ENCODE assay signal across 10 cellular contexts in the genomic region with DNA sequence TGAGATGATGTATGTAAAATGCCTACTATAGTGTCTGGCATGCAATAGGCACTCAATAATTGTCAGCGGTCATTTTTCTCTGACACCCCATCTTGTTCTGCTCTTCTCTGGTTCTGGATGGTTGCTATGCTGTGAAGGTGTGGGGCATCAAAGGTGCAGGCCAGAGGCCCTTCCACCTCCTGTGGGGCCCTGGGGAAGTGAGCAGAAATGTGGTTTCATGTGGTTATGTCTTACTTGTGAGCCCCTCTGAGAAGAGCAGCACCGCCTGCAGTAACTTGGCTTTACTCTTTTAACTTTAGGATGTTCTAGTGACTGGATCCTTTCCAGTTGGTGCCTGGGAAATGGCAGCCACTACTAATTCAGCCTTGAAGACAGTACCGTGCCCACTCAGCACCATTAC. TPM values are rescaled to one million over a fixed set of nuclear protein-coding genes. Genes with fewer than 3 reads are reported as not detected.
DNase-seq lines count a peak whose midpoint lies in the region; ATAC-seq, FAIRE-seq and TF ChIP-seq lines count a peak whose summit lies in the region.
"Not testable (repeated sequence)": the region's sequence is repeated elsewhere in the genome, so short reads cannot be mapped to it uniquely, and the experiment has no call there.
"Had no signal": no experiment of that assay in that cellular context is flagged by ENCODE, and none has a peak within 500 bp of the region (broad histone marks: within the 10 kb centered on the region; RNA-seq: fewer than 3 reads in every experiment).

No MANE protein-coding gene starts in this region.

- not testable (repeated sequence) for H3K4me3 Mint-ChIP-seq in chondrocyte (ENCODE audit: unreplicated experiment); memory B cell

- TF ChIP-seq EP300 in A549 (IDR thresholded peaks at IDR 0.05): not testable (repeated sequence)

- not testable (repeated sequence) for H3K36me3 ChIP-seq in RWPE2 (ENCODE audit: low read depth); spleen

- H3K4me1 Mint-ChIP-seq in chondrocyte (ENCODE audit: low read depth): peaks cover 16% of the 10 kb centered on the region
- not testable (repeated sequence) for H3K4me1 Mint-ChIP-seq in memory B cell

- not testable (repeated sequence) for H3K36me3 Mint-ChIP-seq in chondrocyte (ENCODE audit: low read depth); memory B cell

- H3K4me3 ChIP-seq in A549; RWPE2 (ENCODE audit: severe bottlenecking); spleen: not testable (repeated sequence)

- not testable (repeated sequence) for H3K4me1 ChIP-seq in A549; RWPE2 (ENCODE audit: insufficient read depth, poor library complexity, severe bottlenecking)
- peaks cover 0 to 27% (median 6%) of the 10 kb centered on the region in 6 donors for H3K4me1 ChIP-seq in spleen

- not testable (repeated sequence) for H3K9me3 Mint-ChIP-seq in chondrocyte (ENCODE audit: low read depth); memory B cell

- CTCF ChIA-PET in A549 (lab: Yijun Ruan, JAX): not testable (repeated sequence)

- H3K27me3 Mint-ChIP-seq in chondrocyte (ENCODE audit: low read depth); memory B cell: not testable (repeated sequence)

- 56% methylated on average over 3 of the region's 3 CpGs for WGBS in A549 (ENCODE audit: missing lambda C conversion rate)
- 56 to 67% (median 58%) methylated on average over 3 of the region's 3 CpGs for WGBS in spleen, 5 donors

- not testable (repeated sequence) for ATAC-seq in A549; RWPE2 (ENCODE audit: low read depth)
- ATAC-seq in memory B cell (ENCODE audit: low read depth): peak; percentile 37

- H3K4me2 ChIP-seq in A549: not testable (repeated sequence)

- not testable (repeated sequence) for DNase-seq in A549 (ENCODE audit: low read depth in 1 of 2, low spot score in 1 of 2); GM18507 (ENCODE audit: extremely low spot score, insufficient read length, low read depth); memory B cell (ENCODE audit: low spot score in 2 of 2)
- DNase-seq in RWPE2 (ENCODE audit: low spot score) (peak; percentile 7), chondrocyte (ENCODE audit: low spot score) (peak; percentile 20), spleen (peak; percentile 25)

- not testable (repeated sequence) for H3K27ac Mint-ChIP-seq in chondrocyte (ENCODE audit: unreplicated experiment); memory B cell

- POLR2A ChIA-PET in A549 (lab: Yijun Ruan, JAX): not testable (repeated sequence)

- H3K27me3 ChIP-seq in RWPE2 (ENCODE audit: insufficient read depth, poor library complexity, severe bottlenecking); spleen (replicated peaks in 1 of 7): not testable (repeated sequence)

- not testable (repeated sequence) for H3K9me3 ChIP-seq in A549; RWPE2 (ENCODE audit: severe bottlenecking); spleen

- TF ChIP-seq POLR2A in A549 (IDR thresholded peaks at IDR 0.05; ENCODE audit: low read length); spleen (IDR thresholded peaks at IDR 0.05): not testable (repeated sequence)

- intact Hi-C loops in spleen (cut with DNase I; ENCODE audit: low total_unique reads): not testable (repeated sequence)

- TF ChIP-seq CTCF in A549 (IDR thresholded peaks at IDR 0.05); RWPE2 (IDR thresholded peaks at IDR 0.05; ENCODE audit: poor library complexity, severe bottlenecking); chondrocyte (IDR thresholded peaks at IDR 0.05); spleen (IDR thresholded peaks at IDR 0.05 in 8 of 11, conservative IDR thresholded peaks at IDR 0.05 in 3 of 11): not testable (repeated sequence)

- not testable (repeated sequence) for TF ChIP-seq RAD21 in A549 (conservative IDR thresholded peaks at IDR 0.05 in 1 of 2, IDR thresholded peaks at IDR 0.05 in 1 of 2)

- FAIRE-seq in A549 (lab: Jason Lieb, UNC) (peak; percentile 32), GM18507 (lab: Jason Lieb, UNC) (peak; percentile 29)

- not testable (repeated sequence) for H3K27ac ChIP-seq in A549; RWPE2 (ENCODE audit: poor library complexity, severe bottlenecking); spleen

RNA-seq across cellular contexts. Expression of gene KCNJ12, which starts 32.1 kb away (rescaled TPM):
- polyA plus RNA-seq in A549 (2011; rRNA removed): 0.34 and 0.38 TPM in 2 replicates
- 0.82 and 1.0 TPM in 2 replicates for polyA plus RNA-seq in A549 (2012; cell fraction: cytosol; rRNA removed)
- 1.5 and 1.7 TPM in 2 replicates for polyA plus RNA-seq in A549 (2012; cell fraction: nucleus; rRNA removed)
- 0.44 to 0.54 TPM (median 0.46 TPM) in 3 replicates for polyA plus RNA-seq in A549 (2017; fragmentation: RNase III; extraction: RNeasy Plus Mini Kit Qiagen cat#74134 plus additional on column Dnase treatment)
- 0.37 and 0.44 TPM in 2 replicates for polyA minus RNA-seq in A549 (2011; rRNA and poly(A)+ RNA removed)
- 2.2 to 2.8 TPM (median 2.5 TPM) in 3 replicates for total RNA-seq in chondrocyte
- total RNA-seq in spleen: 1 to 10 TPM; 1.0 to 4.8 (median 2.6) TPM
- polyA plus RNA-seq in spleen: under 1 TPM; 0.11 to 0.77 (median 0.12) TPM
- total RNA-seq: CD4-positive, alpha-beta memory T cell; CD8-positive, alpha-beta memory T cell had no signal
- polyA plus RNA-seq: CD14-positive monocyte; CD4-positive, alpha-beta memory T cell; CD4-positive, CD25-positive, alpha-beta regulatory T cell; CD8-positive, alpha-beta memory T cell had no signal
